ENCODE assay signal across 9 cellular contexts in the genomic region with DNA sequence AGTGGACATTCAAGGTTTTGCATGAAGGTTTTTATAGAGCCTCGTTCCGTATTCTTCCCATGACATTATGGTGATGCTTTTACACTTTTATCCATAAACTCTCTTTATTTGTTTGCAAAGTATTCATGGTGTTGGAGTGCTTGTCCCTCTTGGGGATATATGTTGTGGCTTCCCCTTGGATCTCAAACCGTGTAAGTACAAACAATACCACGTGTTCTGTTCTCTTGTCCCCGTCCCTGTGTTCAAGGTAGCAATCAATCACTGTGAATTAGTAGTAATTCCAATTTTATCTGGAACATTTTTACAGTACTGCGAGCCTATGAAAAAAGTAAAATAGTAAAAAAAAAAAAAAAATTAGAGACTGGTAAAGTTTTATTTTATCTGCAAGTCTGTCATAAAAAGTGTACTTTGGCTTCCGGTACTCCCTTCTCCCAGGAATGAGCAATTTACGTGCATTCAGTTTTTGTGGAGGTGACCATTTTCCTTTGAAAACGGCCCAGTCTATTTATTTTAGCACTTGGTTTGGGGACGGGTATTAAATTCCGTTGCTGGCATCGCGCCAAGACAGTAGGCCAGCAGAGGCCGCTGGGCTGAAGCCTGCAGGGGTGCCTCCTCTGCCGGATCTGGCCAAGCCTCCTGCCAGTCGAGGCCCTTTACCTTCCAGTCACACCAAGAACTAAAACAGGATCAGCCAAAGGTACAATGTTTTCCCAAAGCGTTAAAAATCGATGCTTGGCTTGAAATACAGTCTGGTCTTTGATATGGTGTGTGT.
A peak's percentile ranks its signal among the peaks of the same experiment; 100 is the strongest.
DNase-seq lines count a peak whose midpoint lies in the region; ATAC-seq and TF ChIP-seq lines count a peak whose summit lies in the region.
"Had no signal": no experiment of that assay in that cellular context is flagged by ENCODE, and none has a peak within 500 bp of the region (broad histone marks: within the 10 kb centered on the region; RNA-seq: fewer than 3 reads in every experiment).

No MANE protein-coding gene starts in this region.

- peaks cover 29% of the 10 kb centered on the region for H3K27me3 Mint-ChIP-seq in osteocyte (ENCODE audit: unreplicated experiment)

- peaks cover 0 to 14% (median 5%) of the 10 kb centered on the region in 7 donors for H3K27me3 ChIP-seq in heart right ventricle

- no peak overlapping the region for H3K27ac Mint-ChIP-seq in osteocyte (ENCODE audit: unreplicated experiment)
- H3K27ac Mint-ChIP-seq: activated B cell treated with CpG ODN at 0.5 μM for 24 hours had no signal

- H3K9me3 ChIP-seq in heart right ventricle = no peaks in the 10 kb centered on the region

- H3K36me3 ChIP-seq in heart right ventricle = no peaks in the 10 kb centered on the region

- no peak for TF ChIP-seq RAD21 in Ishikawa (IDR thresholded peaks at IDR 0.05; ENCODE audit: low read depth)

- no peaks in the 10 kb centered on the region for H3K9me3 Mint-ChIP-seq in osteocyte (ENCODE audit: unreplicated experiment)
- H3K9me3 Mint-ChIP-seq: activated B cell treated with CpG ODN at 0.5 μM for 24 hours had no signal

- TF ChIP-seq EP300 in Ishikawa (IDR thresholded peaks at IDR 0.05; ENCODE audit: borderline replicate concordance) = no peak

- ATAC-seq in heart right ventricle (peak in 7 of 8 donors; percentile 42 to 80 (median 61)), HG03520 (IDR thresholded peaks at IDR 0.05; ENCODE audit: unreplicated experiment) (no peak), GM18867 (IDR thresholded peaks at IDR 0.05; ENCODE audit: unreplicated experiment) (no peak)

- peaks cover 7% of the 10 kb centered on the region for H3K4me1 Mint-ChIP-seq in osteocyte (ENCODE audit: unreplicated experiment)

- peak in 6 of 9 donors; percentile 28 to 59 (median 42) for TF ChIP-seq CTCF in heart right ventricle (IDR thresholded peaks at IDR 0.05)
- TF ChIP-seq CTCF in osteocyte (IDR thresholded peaks at IDR 0.05) = peak; percentile 44

- intact Hi-C loops in heart right ventricle (cut with DNase I) = no loop called here

- peak overlapping the region; percentile 72 for H3K4me3 Mint-ChIP-seq in osteocyte (ENCODE audit: unreplicated experiment)
- H3K4me3 Mint-ChIP-seq: activated B cell treated with CpG ODN at 0.5 μM for 24 hours had no signal

- H3K36me3 Mint-ChIP-seq in osteocyte (ENCODE audit: unreplicated experiment) = no peaks in the 10 kb centered on the region

- H3K27ac ChIP-seq in angular gyrus (ENCODE audit: low read depth, low read length) (peak overlapping the region; percentile 57), heart right ventricle (no peak overlapping the region)

- WGBS in heart right ventricle, 2 donors = 22 to 26% methylated on average over 18 of the region's 18 CpGs

- DNase-seq in DMS153 treated with DMSO at 0.1 percent for 48 hours (lab: John Stamatoyannopoulos, UW; ENCODE audit: unreplicated experiment) (peak; percentile 38), RKO (ENCODE audit: low spot score) (peak; percentile 18), heart right ventricle (peak; percentile 65 to 73), osteocyte (ENCODE audit: extremely low spot score, unreplicated experiment) (peak; percentile 88)
- DNase-seq: activated B cell treated with CpG ODN at 0.5 μM for 24 hours had no signal

- H3K4me1 ChIP-seq in heart right ventricle = peaks cover 0 to 11% (median 8%) of the 10 kb centered on the region in 9 donors

- H3K4me3 ChIP-seq in heart right ventricle = peak overlapping the region in 6 of 10 donors; percentile 26 to 40 (median 36)

TF ChIP-seq in Ishikawa, 13 proteins besides CTCF, POLR2A, EP300 and RAD21:
- TF ChIP-seq CEBPB (IDR thresholded peaks at IDR 0.05) (no peak), TEAD4 (IDR thresholded peaks at IDR 0.05) (peak; percentile 19; the same call in 1 of the 2 replicates), ZBTB7A (IDR thresholded peaks at IDR 0.05; ENCODE audit: low read depth) (no peak), FOXM1 (IDR thresholded peaks at IDR 0.05; ENCODE audit: borderline replicate concordance, low read depth) (no peak), NFIC (IDR thresholded peaks at IDR 0.05) (peak; percentile 94), TAF1 (IDR thresholded peaks at IDR 0.05; ENCODE audit: low read depth) (no peak), EGR1 (IDR thresholded peaks at IDR 0.05) (no peak), TCF12 (IDR thresholded peaks at IDR 0.05; ENCODE audit: low read depth) (no peak), YY1 (IDR thresholded peaks at IDR 0.05; ENCODE audit: low read depth) (no peak), CREB1 (IDR thresholded peaks at IDR 0.05; ENCODE audit: low read depth) (no peak)
- TF ChIP-seq, protein P1, sequence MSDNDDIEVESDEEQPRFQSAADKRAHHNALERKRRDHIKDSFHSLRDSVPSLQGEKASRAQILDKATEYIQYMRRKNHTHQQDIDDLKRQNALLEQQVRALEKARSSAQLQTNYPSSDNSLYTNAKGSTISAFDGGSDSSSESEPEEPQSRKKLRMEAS (IDR thresholded peaks at IDR 0.05) = no peak
- TF ChIP-seq, protein P2, sequence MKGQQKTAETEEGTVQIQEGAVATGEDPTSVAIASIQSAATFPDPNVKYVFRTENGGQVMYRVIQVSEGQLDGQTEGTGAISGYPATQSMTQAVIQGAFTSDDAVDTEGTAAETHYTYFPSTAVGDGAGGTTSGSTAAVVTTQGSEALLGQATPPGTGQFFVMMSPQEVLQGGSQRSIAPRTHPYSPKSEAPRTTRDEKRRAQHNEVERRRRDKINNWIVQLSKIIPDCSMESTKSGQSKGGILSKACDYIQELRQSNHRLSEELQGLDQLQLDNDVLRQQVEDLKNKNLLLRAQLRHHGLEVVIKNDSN (IDR thresholded peaks at IDR 0.05) = no peak
- TF ChIP-seq, protein P3, sequence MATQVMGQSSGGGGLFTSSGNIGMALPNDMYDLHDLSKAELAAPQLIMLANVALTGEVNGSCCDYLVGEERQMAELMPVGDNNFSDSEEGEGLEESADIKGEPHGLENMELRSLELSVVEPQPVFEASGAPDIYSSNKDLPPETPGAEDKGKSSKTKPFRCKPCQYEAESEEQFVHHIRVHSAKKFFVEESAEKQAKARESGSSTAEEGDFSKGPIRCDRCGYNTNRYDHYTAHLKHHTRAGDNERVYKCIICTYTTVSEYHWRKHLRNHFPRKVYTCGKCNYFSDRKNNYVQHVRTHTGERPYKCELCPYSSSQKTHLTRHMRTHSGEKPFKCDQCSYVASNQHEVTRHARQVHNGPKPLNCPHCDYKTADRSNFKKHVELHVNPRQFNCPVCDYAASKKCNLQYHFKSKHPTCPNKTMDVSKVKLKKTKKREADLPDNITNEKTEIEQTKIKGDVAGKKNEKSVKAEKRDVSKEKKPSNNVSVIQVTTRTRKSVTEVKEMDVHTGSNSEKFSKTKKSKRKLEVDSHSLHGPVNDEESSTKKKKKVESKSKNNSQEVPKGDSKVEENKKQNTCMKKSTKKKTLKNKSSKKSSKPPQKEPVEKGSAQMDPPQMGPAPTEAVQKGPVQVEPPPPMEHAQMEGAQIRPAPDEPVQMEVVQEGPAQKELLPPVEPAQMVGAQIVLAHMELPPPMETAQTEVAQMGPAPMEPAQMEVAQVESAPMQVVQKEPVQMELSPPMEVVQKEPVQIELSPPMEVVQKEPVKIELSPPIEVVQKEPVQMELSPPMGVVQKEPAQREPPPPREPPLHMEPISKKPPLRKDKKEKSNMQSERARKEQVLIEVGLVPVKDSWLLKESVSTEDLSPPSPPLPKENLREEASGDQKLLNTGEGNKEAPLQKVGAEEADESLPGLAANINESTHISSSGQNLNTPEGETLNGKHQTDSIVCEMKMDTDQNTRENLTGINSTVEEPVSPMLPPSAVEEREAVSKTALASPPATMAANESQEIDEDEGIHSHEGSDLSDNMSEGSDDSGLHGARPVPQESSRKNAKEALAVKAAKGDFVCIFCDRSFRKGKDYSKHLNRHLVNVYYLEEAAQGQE (IDR thresholded peaks at IDR 0.05; ENCODE audit: low read depth) = no peak

Comparison
In these comparisons a context has a peak if more than half of its experiments do, and no peak if none do; other contexts are left out.
1. DNase-seq: peak in every context shown above with its lines; median percentile 88 in osteocyte; 69 in heart right ventricle; 38 in DMS153 treated with DMSO at 0.1 percent for 48 hours; 18 in RKO.
2. ATAC-seq: peak in heart right ventricle (7 of 8); none in HG03520 (single experiment) and GM18867 (single experiment).